ENCODE assay signal across 5 cellular contexts in genomic region chr12:54100588-54100987, GRCh38. TPM values are rescaled to one million over a fixed set of nuclear protein-coding genes. Genes with fewer than 3 reads are reported as not detected.
"Had no signal": no experiment of that assay in that cellular context is flagged by ENCODE, and none has a peak within 500 bp of the region (broad histone marks: within the 10 kb centered on the region; RNA-seq: fewer than 3 reads in every experiment).

No MANE protein-coding gene starts in this region.

RNA-seq across cellular contexts. Expression of gene HOXC4, which starts 47.0 kb away (rescaled TPM):
- total RNA-seq: left ventricle myocardium inferior, left ventricle myocardium superior, liver, lung microvascular endothelial cell had no signal
- polyA plus RNA-seq: naive thymus-derived CD4-positive, alpha-beta T cell had no signal
